Comparison of ENCODE assay signal across 24 cellular contexts in the genomic region with DNA sequence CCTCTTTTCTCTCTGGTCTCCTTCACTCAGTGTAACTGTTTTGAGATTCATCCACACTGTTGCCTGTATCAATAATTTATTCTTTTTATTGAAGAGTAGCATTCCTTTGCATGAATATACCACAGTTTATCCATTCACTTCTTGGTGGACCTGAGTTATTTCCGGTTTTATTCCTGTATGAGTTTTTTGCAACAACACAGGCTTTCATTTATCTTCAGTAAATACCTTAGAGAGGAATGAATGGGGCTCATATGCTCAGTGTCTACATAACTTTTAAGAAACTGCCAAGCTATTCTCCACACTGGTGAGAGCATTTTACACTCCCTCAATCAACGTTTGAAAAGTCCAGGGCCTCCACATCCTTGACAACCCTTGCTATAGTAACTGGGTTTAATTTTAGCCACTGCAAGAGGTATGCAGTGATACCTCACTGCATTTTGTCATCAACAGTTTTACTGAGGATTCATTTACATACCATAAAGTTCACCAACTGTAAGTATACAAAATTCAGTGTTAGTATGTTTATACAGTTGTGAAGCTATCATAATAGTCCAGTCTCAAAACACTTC.
DNase-seq lines count a peak whose midpoint lies in the region; ATAC-seq and TF ChIP-seq lines count a peak whose summit lies in the region.
"Had no signal": no experiment of that assay in that cellular context is flagged by ENCODE, and none has a peak within 500 bp of the region (broad histone marks: within the 10 kb centered on the region; RNA-seq: fewer than 3 reads in every experiment).

No MANE protein-coding gene starts in this region.

- H3K9me3 ChIP-seq in cardiac muscle cell (ENCODE audit: low read depth) (no peaks in the 10 kb centered on the region), Panc1 (ENCODE audit: control insufficient read depth, insufficient read depth, low read depth, low read length) (no peaks in the 10 kb centered on the region)
- H3K9me3 ChIP-seq: A549; BE2C; BLaER1 treated with 17β-estradiol and CSF1 and Interleukin-3, amounts not matched to agents 10 nM and 100 nM had no signal

- TF ChIP-seq CTCF in cardiac muscle cell (IDR thresholded peaks at IDR 0.05; ENCODE audit: low read depth, low read length), result no peak
- TF ChIP-seq CTCF in Panc1 (IDR thresholded peaks at IDR 0.05), result no peak
- TF ChIP-seq CTCF in neural crest cell (conservative IDR thresholded peaks at IDR 0.05), result no peak

- no peak overlapping the region for H3K4me3 ChIP-seq in cardiac muscle cell
- H3K4me3 ChIP-seq in Panc1 (ENCODE audit: low read depth in 2 of 2, low read length in 2 of 2), result no peak overlapping the region
- H3K4me3 ChIP-seq: A549; BLaER1 treated with 17β-estradiol and CSF1 and Interleukin-3, amounts not matched to agents 10 nM and 100 nM; GM23338 had no signal

- BruUV-seq in Panc1 (replicated peaks; lab: Mats Ljungman, UMichigan), result no TSS peak

- H3K4me3 Mint-ChIP-seq in neural crest cell, result no peak overlapping the region
- H3K4me3 Mint-ChIP-seq: CD14-positive monocyte; CD4-positive, alpha-beta T cell; CD8-positive, alpha-beta memory T cell; GM23338; H9 had no signal

- DNase-seq in cardiac muscle cell (ENCODE audit: low read depth in 1 of 2, low spot score in 1 of 2) (peak in 1 of 2 donors; percentile 22), left cardiac atrium (no peak), COLO829 (ENCODE audit: low spot score) (peak; percentile 70), Panc1 (ENCODE audit: low read depth, low spot score) (no peak), neural crest cell (ENCODE audit: low read depth, low spot score) (no peak), NCI-H82 treated with DMSO at 0.1 percent for 48 hours (lab: John Stamatoyannopoulos, UW; ENCODE audit: unreplicated experiment) (no peak), NCI-H446 (lab: John Stamatoyannopoulos, UW) (no peak)
- DNase-seq: 8988T; ACHN; AML-193; BE2C; Calu3; CD4-positive, alpha-beta T cell; CD8-positive, alpha-beta memory T cell; COR-L47; DMS53; DMS79 treated with DMSO at 0.1 percent for 48 hours; GF-D8; H9 had no signal

- peak overlapping the region; percentile 17 for H3K27ac ChIP-seq in cardiac muscle cell
- H3K27ac ChIP-seq in Panc1 (ENCODE audit: low read length), result no peak overlapping the region
- H3K27ac ChIP-seq: A549; BLaER1 treated with 17β-estradiol and CSF1 and Interleukin-3, amounts not matched to agents 10 nM and 100 nM had no signal

- POLR2A ChIA-PET in Panc1 (lab: Charles Lee), result no interaction called here

- H3K36me3 ChIP-seq in cardiac muscle cell (no peaks in the 10 kb centered on the region), Panc1 (ENCODE audit: control insufficient read depth, insufficient read depth, low read length) (no peaks in the 10 kb centered on the region)
- H3K36me3 ChIP-seq: BE2C; BLaER1 treated with 17β-estradiol and CSF1 and Interleukin-3, amounts not matched to agents 10 nM and 100 nM had no signal

- ATAC-seq in left cardiac atrium (no peak), Panc1 (0 out of 2 replicates have a peak, but pooled peaks have one; percentile 42)
- ATAC-seq: A549, GM23338, HCT116 had no signal

- H3K9me3 Mint-ChIP-seq in neural crest cell, result peaks cover 3% of the 10 kb centered on the region
- H3K9me3 Mint-ChIP-seq: GM23338, H9 had no signal

- H3K36me3 Mint-ChIP-seq in neural crest cell (ENCODE audit: low read depth), result peaks cover 12% of the 10 kb centered on the region
- H3K36me3 Mint-ChIP-seq: CD14-positive monocyte; CD8-positive, alpha-beta memory T cell had no signal

- H3K4me1 ChIP-seq in cardiac muscle cell (ENCODE audit: low read depth) (peaks cover 9% of the 10 kb centered on the region), Panc1 (ENCODE audit: control insufficient read depth, insufficient read depth, low read length) (no peaks in the 10 kb centered on the region; the same call in 1 of the 2 replicates)
- H3K4me1 ChIP-seq: A549; BE2C; BLaER1 treated with 17β-estradiol and CSF1 and Interleukin-3, amounts not matched to agents 10 nM and 100 nM had no signal

- no peaks in the 10 kb centered on the region for H3K27me3 Mint-ChIP-seq in neural crest cell (ENCODE audit: low read depth)
- H3K27me3 Mint-ChIP-seq: CD4-positive, alpha-beta T cell; CD8-positive, alpha-beta memory T cell had no signal

- peaks cover 7% of the 10 kb centered on the region for H3K4me1 Mint-ChIP-seq in neural crest cell
- H3K4me1 Mint-ChIP-seq: CD14-positive monocyte; CD8-positive, alpha-beta memory T cell; GM23338; H9 had no signal

- CTCF ChIA-PET in Panc1 (lab: Charles Lee), result no interaction called here

- intact Hi-C loops in left cardiac atrium (cut with DNase I), result no loop called here
- intact Hi-C loops in Panc1 (cut with micrococcal nuclease; ENCODE audit: unreplicated experiment), result no loop called here

- H3K27me3 ChIP-seq in cardiac muscle cell (no peaks in the 10 kb centered on the region), Panc1 (ENCODE audit: control insufficient read depth, insufficient read depth, low read length) (no peaks in the 10 kb centered on the region)
- H3K27me3 ChIP-seq: BE2C; BLaER1 treated with 17β-estradiol and CSF1 and Interleukin-3, amounts not matched to agents 10 nM and 100 nM had no signal

- in situ Hi-C loops in Panc1 (cut with HindIII; ENCODE audit: low pct_unique_long_range_greater_than_20kb, low sequenced_read_pairs), result no loop called here

- peak overlapping the region; percentile 7 for H3K27ac Mint-ChIP-seq in neural crest cell (ENCODE audit: unreplicated experiment)
- H3K27ac Mint-ChIP-seq: CD14-positive monocyte; CD4-positive, alpha-beta T cell; CD8-positive, alpha-beta memory T cell; GM23338; H9 had no signal
